In genomic region chr4:102338405-102338804, GRCh38 we compare ENCODE assay signal across 15 cellular contexts. TPM values are rescaled to one million over a fixed set of nuclear protein-coding genes. Genes with fewer than 3 reads are reported as not detected.
DNase-seq lines count a peak whose midpoint lies in the region; ATAC-seq, FAIRE-seq and TF ChIP-seq lines count a peak whose summit lies in the region.
"Had no signal": no experiment of that assay in that cellular context is flagged by ENCODE, and none has a peak within 500 bp of the region (broad histone marks: within the 10 kb centered on the region; RNA-seq: fewer than 3 reads in every experiment).

No MANE protein-coding gene starts in this region.

- H3K4me1 ChIP-seq in GM12878 (ENCODE audit: control insufficient read depth, insufficient read depth, low read length), result 0 out of 2 replicates have a peak, but pooled peaks cover 6% of the 10 kb centered on the region
- H3K4me1 ChIP-seq: Peyer's patch had no signal

- no peak overlapping the region for H3K4me3 ChIP-seq in GM12878
- H3K4me3 ChIP-seq: Peyer's patch had no signal

- WGBS in GM12878 (ENCODE audit: insufficient coverage, insufficient replicate concordance, low lambda C conversion rate, missing lambda C conversion rate), result over 99% methylated on average over 8 of the region's 8 CpGs

- no peak for TF ChIP-seq POLR2A in GM12878 (IDR thresholded peaks at IDR 0.05; ENCODE audit: low read depth, low read length)

- H4K20me1 ChIP-seq in GM12878 (ENCODE audit: control insufficient read depth, insufficient read depth), result no peaks in the 10 kb centered on the region

- H3K27ac Mint-ChIP-seq in Calu3 (ENCODE audit: unreplicated experiment), result peak overlapping the region; percentile 42
- H3K27ac Mint-ChIP-seq: CD14-positive monocyte, IgD-negative memory B cell had no signal

- intact Hi-C loops in Calu3 (cut with micrococcal nuclease; ENCODE audit: unreplicated experiment) (no loop called here), GM12878 (cut with micrococcal nuclease; ENCODE audit: unreplicated experiment) (no loop called here)

- no peaks in the 10 kb centered on the region for H3K9me3 Mint-ChIP-seq in Calu3 (ENCODE audit: low read depth, unreplicated experiment)
- H3K9me3 Mint-ChIP-seq: CD14-positive monocyte, IgD-negative memory B cell had no signal

- RAD21 ChIA-PET in GM12878 (lab: Charles Lee; ENCODE audit: unreplicated experiment), result interaction anchor here (1.9 kb wide), 1 partner anchor 16 kb away, joined by 7 read pairs; no protein-coding TSS in a partner anchor

- H3K9me3 ChIP-seq in GM12878 (replicated peaks; ENCODE audit: control insufficient read depth, insufficient read depth, low read length), result no peaks in the 10 kb centered on the region; the same call in 2 of the 3 replicates
- H3K9me3 ChIP-seq: Peyer's patch had no signal

- H2AFZ ChIP-seq in GM12878 (ENCODE audit: control insufficient read depth, low read depth, low read length), result no peak overlapping the region

- no peaks in the 10 kb centered on the region for H3K27me3 Mint-ChIP-seq in Calu3 (ENCODE audit: unreplicated experiment)

- no peaks in the 10 kb centered on the region for H3K27me3 ChIP-seq in GM12878 (replicated peaks in 1 of 2; ENCODE audit: control insufficient read depth in 2 of 2, insufficient read depth in 2 of 2, low read length in 1 of 2)
- H3K27me3 ChIP-seq: Peyer's patch had no signal

- H3K9ac ChIP-seq in GM12878 (ENCODE audit: control insufficient read depth, insufficient read depth, low read length), result no peak overlapping the region

- no peak for FAIRE-seq in GM12878 (lab: Jason Lieb, UNC)

- POLR2A ChIA-PET in GM12878 (lab: Charles Lee), result interaction anchor here (1.0 to 1.4 kb wide), 2 partner anchors 16 to 20 kb away, joined by 3 to 4 read pairs; no protein-coding TSS in a partner anchor

- no peak for ATAC-seq in GM12878
- ATAC-seq in GM19455 (IDR thresholded peaks at IDR 0.05; ENCODE audit: unreplicated experiment), result no peak
- ATAC-seq in HG03039 (IDR thresholded peaks at IDR 0.05; ENCODE audit: unreplicated experiment), result no peak
- no peak for ATAC-seq in HG03432 (IDR thresholded peaks at IDR 0.05; ENCODE audit: unreplicated experiment)

- H3K79me2 ChIP-seq in GM12878 (ENCODE audit: control insufficient read depth, insufficient read depth, low read length), result peaks cover 66% of the 10 kb centered on the region

- TF ChIP-seq CTCF in Calu3 (IDR thresholded peaks at IDR 0.05; ENCODE audit: unreplicated experiment) (no peak), GM12878 (IDR thresholded peaks at IDR 0.05 in 2 of 3, conservative IDR thresholded peaks at IDR 0.05 in 1 of 3; ENCODE audit: control insufficient read depth in 2 of 3, extremely low read depth in 1 of 3, insufficient read depth in 1 of 3, low read depth in 3 of 3, low read length in 3 of 3) (no peak)

- no peak for TF ChIP-seq EP300 in GM12878 (IDR thresholded peaks at IDR 0.05; ENCODE audit: borderline replicate concordance in 1 of 2, control insufficient read depth in 1 of 2, low read depth in 2 of 2, low read length in 2 of 2)

- peaks cover 29% of the 10 kb centered on the region for H3K4me1 Mint-ChIP-seq in Calu3 (ENCODE audit: low read depth, unreplicated experiment)

- no peak overlapping the region for H3K4me3 Mint-ChIP-seq in Calu3 (ENCODE audit: low read depth, unreplicated experiment)
- H3K4me3 Mint-ChIP-seq: CD14-positive monocyte, IgD-negative memory B cell had no signal

- SMC1A ChIA-PET in GM12878 (lab: Charles Lee; ENCODE audit: uncharacterized antibody, unreplicated experiment), result interaction anchor here (0.6 to 1.1 kb wide), 3 partner anchors 15 to 43 kb away, joined by 3 to 4 read pairs (median 3); no protein-coding TSS in a partner anchor

- DNase-seq in Calu3 (no peak), LHCN-M2 (ENCODE audit: low read depth) (peak; percentile 48), GM12878 (ENCODE audit: low read depth, low spot score) (no peak), iris pigment epithelial cell (ENCODE audit: low read depth) (peak; percentile 31), amygdala (lab: John Stamatoyannopoulos, UW) (no peak)
- DNase-seq: H7, NCI-H187 treated with DMSO at 0.1 percent for 48 hours, NCI-H510A treated with DMSO at 0.1 percent for 48 hours, Peyer's patch, SHP77 had no signal

- TF ChIP-seq RAD21 in GM12878 (IDR thresholded peaks at IDR 0.05; ENCODE audit: insufficient read depth, low read depth, low read length), result no peak

- no peaks in the 10 kb centered on the region for H3K36me3 Mint-ChIP-seq in Calu3 (ENCODE audit: insufficient read depth, unreplicated experiment)

- peaks cover 0 to 5% of the 10 kb centered on the region in 2 experiments; a peak in 1 of 4 replicates for H3K36me3 ChIP-seq in GM12878 (ENCODE audit: control insufficient read depth in 2 of 2, insufficient read depth in 2 of 2, low read length in 1 of 2)
- H3K36me3 ChIP-seq: Peyer's patch had no signal

- H3K27ac ChIP-seq in GM12878 (ENCODE audit: control insufficient read depth, insufficient read depth), result no peak overlapping the region
- H3K27ac ChIP-seq: Peyer's patch had no signal

- CTCF ChIA-PET in Calu3 (lab: Charles Lee), result interaction anchor here (0.6 kb wide), 1 partner anchor 546 kb away, joined by 3 read pairs; no protein-coding TSS in a partner anchor
- CTCF ChIA-PET in GM12878 (lab: Yijun Ruan, JAX), result interaction anchor here (1.0 to 1.4 kb wide), 2 partner anchors 16 to 92 kb away, joined by 5 to 6 read pairs; no protein-coding TSS in a partner anchor

- in situ Hi-C loops in GM12878 (cut with MboI), result no loop called here

- no TSS peak for BruUV-seq in Calu3 (replicated peaks; lab: Mats Ljungman, UMichigan)
- BruUV-seq in GM12878 (replicated peaks; lab: Mats Ljungman, UMichigan), result no TSS peak

- H3K4me2 ChIP-seq in GM12878 (ENCODE audit: control insufficient read depth, insufficient read depth), result peak overlapping the region; percentile 2; the same call in 1 of the 2 replicates

TF ChIP-seq in GM12878, 131 proteins besides CTCF, POLR2A, EP300 and RAD21:
- TF ChIP-seq HCFC1 (IDR thresholded peaks at IDR 0.05; ENCODE audit: low read length) (no peak), RELA (IDR thresholded peaks at IDR 0.05; ENCODE audit: borderline replicate concordance, partially characterized antibody) (no peak), GATAD2B (conservative IDR thresholded peaks at IDR 0.05; ENCODE audit: low read depth) (no peak)

RNA-seq across cellular contexts. Expression of gene SLC39A8, which starts 6.9 kb away (rescaled TPM):
- total RNA-seq in Calu3 (2022) (13.3 and 30.8 TPM in 2 replicates), LHCN-M2 (2014; rRNA removed) (35.3 and 38.7 TPM in 2 replicates), GM12878 (2014; rRNA removed) (39.4 and 45.6 TPM in 2 replicates), GM12878 (2014; rRNA removed; fragmentation: Illumina TruSeq; extraction: Trizol) (35.6 and 36.1 TPM in 2 replicates), GM12878 (2021) (34.0 and 36.3 TPM in 2 replicates)
- polyA plus RNA-seq in LHCN-M2 (2012), result 8.6 TPM
- 51.5 and 55.3 TPM in 2 replicates for total RNA-seq in GM12878 (2013; cell fraction: nucleolus; rRNA removed)
- polyA plus RNA-seq in GM12878 (2011; ENCODE audit: low read depth), result 16.1 TPM
- polyA plus RNA-seq in GM12878 (2011; rRNA removed) (47.8 and 76.0 TPM in 2 replicates), GM12878 (2014; fragmentation: Illumina TruSeq; extraction: Trizol) (26.6 and 35.4 TPM in 2 replicates), GM12878 (2014; fragmentation: Nextera tagmentation; extraction: Ambion mirVana) (10 to 100 TPM in 1 of 2 experiments, 1 to 10 TPM in 1; 7.9 to 16.6 TPM), GM12878 (2014; rRNA removed) (17.9 and 22.3 TPM in 2 replicates), GM12878 (2016; fragmentation: Nextera tagmentation; extraction: Ambion mirVana) (10 to 100 TPM; 31.6 to 34.1 TPM)
- 26.7 and 26.8 TPM in 2 replicates for polyA plus RNA-seq in GM12878 (2011; cell fraction: cytosol; rRNA removed)
- polyA plus RNA-seq in GM12878 (2011; cell fraction: nucleus; rRNA removed), result 19.6 and 23.8 TPM in 2 replicates
- 21.4 and 31.3 TPM in 2 replicates for polyA plus RNA-seq in GM12878 (2012)
- polyA minus RNA-seq in GM12878 (2011; rRNA and poly(A)+ RNA removed), result 50.9 and 62.8 TPM in 2 replicates
- polyA minus RNA-seq in GM12878 (2011; cell fraction: cytosol; rRNA and poly(A)+ RNA removed), result 25.4 and 27.0 TPM in 2 replicates
- 22.0 and 34.1 TPM in 2 replicates for polyA minus RNA-seq in GM12878 (2011; cell fraction: nucleus; rRNA and poly(A)+ RNA removed)

Comparison
In these comparisons a context has a peak if more than half of its experiments do, and no peak if none do; other contexts are left out.
1. DNase-seq: peak in LHCN-M2 (single experiment) and iris pigment epithelial cell (single experiment); none in Calu3 (single experiment), GM12878 (single experiment) and amygdala (0 of 56).